7 cellular contexts compared by ENCODE assay signal in the genomic region with DNA sequence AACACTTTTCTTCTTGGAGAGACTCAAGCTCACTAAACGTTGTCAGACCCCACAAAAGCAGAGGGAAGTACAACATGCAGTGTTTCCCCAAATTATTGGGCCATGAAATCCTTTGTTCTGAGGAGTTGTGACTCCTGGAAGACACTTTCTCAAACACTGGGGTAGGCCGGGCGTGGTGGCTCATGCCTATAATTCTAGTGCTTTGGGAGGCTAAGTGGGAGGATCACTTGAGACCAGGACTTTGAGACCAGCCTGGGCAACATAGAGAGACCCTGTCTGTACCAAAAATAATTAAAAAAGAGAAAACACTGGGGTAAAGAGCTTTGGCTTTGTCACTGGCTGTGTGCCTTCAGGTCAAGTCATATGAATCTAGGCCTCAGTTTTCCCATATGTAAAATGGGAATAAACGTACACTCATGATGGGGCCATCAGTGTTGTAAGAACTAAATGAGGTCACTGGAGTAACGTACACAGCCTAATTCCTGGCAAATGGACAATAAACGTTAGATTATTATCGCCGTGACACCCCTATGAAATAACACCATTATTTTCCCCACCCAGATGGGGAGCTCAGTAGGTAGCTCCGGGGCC.
DNase-seq lines count a peak whose midpoint lies in the region; ATAC-seq and TF ChIP-seq lines count a peak whose summit lies in the region.

No MANE protein-coding gene starts in this region.

- H3K4me1 Mint-ChIP-seq in HFFc6 (ENCODE audit: low read depth) = no peaks in the 10 kb centered on the region
- peaks cover 2% of the 10 kb centered on the region for H3K4me1 Mint-ChIP-seq in activated CD4-positive, alpha-beta memory T cell treated with anti-CD3 and anti-CD28 coated beads for 36 hours (ENCODE audit: low read depth)
- H3K4me1 Mint-ChIP-seq in stimulated activated effector memory CD8-positive, alpha-beta T cell treated with anti-CD3 and anti-CD28 coated beads, Interleukin-12 subunit alpha, Interleukin-12 subunit beta, amount 100 ng/mL, for 72 hours = no peaks in the 10 kb centered on the region

- no peak overlapping the region for H3K27ac ChIP-seq in iPS DF 6.9 (ENCODE audit: low read length)

- TF ChIP-seq CTCF in HFFc6 (IDR thresholded peaks at IDR 0.05) = no peak

- peak overlapping the region; percentile 66; the same call in 1 of the 2 replicates for H3K27ac Mint-ChIP-seq in HFFc6
- no peak overlapping the region for H3K27ac Mint-ChIP-seq in activated CD4-positive, alpha-beta memory T cell treated with anti-CD3 and anti-CD28 coated beads for 36 hours
- no peak overlapping the region for H3K27ac Mint-ChIP-seq in stimulated activated effector memory CD8-positive, alpha-beta T cell treated with anti-CD3 and anti-CD28 coated beads, Interleukin-12 subunit alpha, Interleukin-12 subunit beta, amount 100 ng/mL, for 72 hours

- peaks cover 4% of the 10 kb centered on the region for H3K27me3 Mint-ChIP-seq in HFFc6 (ENCODE audit: insufficient read depth)
- peaks cover 3% of the 10 kb centered on the region for H3K27me3 Mint-ChIP-seq in activated CD4-positive, alpha-beta memory T cell treated with anti-CD3 and anti-CD28 coated beads for 36 hours

- no peaks in the 10 kb centered on the region for H3K4me1 ChIP-seq in iPS DF 6.9 (ENCODE audit: control insufficient read depth, insufficient read depth, low read length)

- no peak for ATAC-seq in stimulated activated effector memory CD8-positive, alpha-beta T cell treated with anti-CD3 and anti-CD28 coated beads, Interleukin-12 subunit alpha, Interleukin-12 subunit beta, amount 100 ng/mL, for 72 hours
- ATAC-seq in HG02938 (IDR thresholded peaks at IDR 0.05; ENCODE audit: unreplicated experiment) (no peak), GM21360 (IDR thresholded peaks at IDR 0.05; ENCODE audit: unreplicated experiment) (no peak)

- no CpG with 5 or more reads among the region's 9 CpGs for WGBS in iPS DF 6.9 (ENCODE audit: insufficient coverage, insufficient read length)

- peak overlapping the region; percentile 76 for H3K4me3 Mint-ChIP-seq in HFFc6
- H3K4me3 Mint-ChIP-seq in activated CD4-positive, alpha-beta memory T cell treated with anti-CD3 and anti-CD28 coated beads for 36 hours = peak overlapping the region; percentile 73
- H3K4me3 Mint-ChIP-seq in stimulated activated effector memory CD8-positive, alpha-beta T cell treated with anti-CD3 and anti-CD28 coated beads, Interleukin-12 subunit alpha, Interleukin-12 subunit beta, amount 100 ng/mL, for 72 hours = peak overlapping the region; percentile 64

- peak overlapping the region; percentile 93; the same call in 1 of the 2 replicates for H3K4me3 ChIP-seq in iPS DF 6.9 (ENCODE audit: low read length)

- DNase-seq in HFFc6 = no peak
- DNase-seq in activated CD4-positive, alpha-beta memory T cell treated with anti-CD3 and anti-CD28 coated beads for 36 hours = no peak
- no peak for DNase-seq in iPS DF 6.9 (ENCODE audit: low read depth, low spot score)
- DNase-seq in stimulated activated effector memory CD8-positive, alpha-beta T cell treated with anti-CD3 and anti-CD28 coated beads, Interleukin-12 subunit alpha, Interleukin-12 subunit beta, amount 100 ng/mL, for 72 hours (ENCODE audit: low spot score in 2 of 2) = no peak
- DNase-seq in NCI-H2227 treated with DMSO at 0.1 percent for 48 hours (lab: John Stamatoyannopoulos, UW) = no peak

- H3K36me3 ChIP-seq in iPS DF 6.9 (ENCODE audit: control insufficient read depth, insufficient read depth, low read length) = no peaks in the 10 kb centered on the region

- POLR2A ChIA-PET in activated CD4-positive, alpha-beta memory T cell treated with anti-CD3 and anti-CD28 coated beads for 36 hours (lab: Charles Lee) = interaction anchor here (1.0 kb wide), 1 partner anchor 265 kb away, joined by 3 read pairs; no protein-coding TSS in a partner anchor

- intact Hi-C loops in activated CD4-positive, alpha-beta memory T cell treated with anti-CD3 and anti-CD28 coated beads for 36 hours (cut with micrococcal nuclease) = loop anchor here (1.0 to 5.0 kb wide), 7 partner anchors 207 to 1196 kb away; a partner anchor contains a TSS

- no peaks in the 10 kb centered on the region for H3K9me3 ChIP-seq in iPS DF 6.9 (ENCODE audit: control insufficient read depth, insufficient read depth, low read length)

- no peaks in the 10 kb centered on the region for H3K9me3 Mint-ChIP-seq in HFFc6
- H3K9me3 Mint-ChIP-seq in activated CD4-positive, alpha-beta memory T cell treated with anti-CD3 and anti-CD28 coated beads for 36 hours = no peaks in the 10 kb centered on the region
- H3K9me3 Mint-ChIP-seq in stimulated activated effector memory CD8-positive, alpha-beta T cell treated with anti-CD3 and anti-CD28 coated beads, Interleukin-12 subunit alpha, Interleukin-12 subunit beta, amount 100 ng/mL, for 72 hours = no peaks in the 10 kb centered on the region

- no peaks in the 10 kb centered on the region for H3K27me3 ChIP-seq in iPS DF 6.9 (ENCODE audit: control insufficient read depth, insufficient read depth, low read length)

- no peaks in the 10 kb centered on the region for H3K36me3 Mint-ChIP-seq in HFFc6 (ENCODE audit: low read depth)
- H3K36me3 Mint-ChIP-seq in activated CD4-positive, alpha-beta memory T cell treated with anti-CD3 and anti-CD28 coated beads for 36 hours = no peaks in the 10 kb centered on the region
- H3K36me3 Mint-ChIP-seq in stimulated activated effector memory CD8-positive, alpha-beta T cell treated with anti-CD3 and anti-CD28 coated beads, Interleukin-12 subunit alpha, Interleukin-12 subunit beta, amount 100 ng/mL, for 72 hours = no peaks in the 10 kb centered on the region

- CTCF ChIA-PET in activated CD4-positive, alpha-beta memory T cell treated with anti-CD3 and anti-CD28 coated beads for 36 hours (lab: Charles Lee) = interaction anchor here (0.7 to 7.7 kb wide), 32 partner anchors 8 to 1286 kb away, joined by 3 to 177 read pairs (median 6); a partner anchor contains a TSS
